Comparison of ENCODE assay signal across 9 cellular contexts in genomic region chr9:121736964-121737462, GRCh38.
DNase-seq lines count a peak whose midpoint lies in the region; ATAC-seq and TF ChIP-seq lines count a peak whose summit lies in the region.
"Had no signal": no experiment of that assay in that cellular context is flagged by ENCODE, and none has a peak within 500 bp of the region (broad histone marks: within the 10 kb centered on the region; RNA-seq: fewer than 3 reads in every experiment).

No MANE protein-coding gene starts in this region.

- H2BK12ac ChIP-seq in neuronal stem cell (ENCODE audit: low read length) = no peak overlapping the region

- no peak overlapping the region for H2BK5ac ChIP-seq in neuronal stem cell (ENCODE audit: low read length)

- peak overlapping the region; percentile 82 for H3K4me2 ChIP-seq in neuronal stem cell (ENCODE audit: insufficient read depth, low read length, poor library complexity, severe bottlenecking)

- peak overlapping the region; percentile 64 for H3K27ac ChIP-seq in C4-2B
- H3K27ac ChIP-seq in RWPE1 = peak overlapping the region; percentile 84
- H3K27ac ChIP-seq in cardiac muscle cell = no peak overlapping the region
- no peak overlapping the region for H3K27ac ChIP-seq in neuronal stem cell (replicated peaks; ENCODE audit: low read length)
- no peak overlapping the region for H3K27ac ChIP-seq in foreskin keratinocyte

- H2AK5ac ChIP-seq in neuronal stem cell (ENCODE audit: low read depth, low read length) = no peak overlapping the region

- DNase-seq in RWPE1 (ENCODE audit: low spot score) = peak; percentile 74
- DNase-seq in cardiac muscle cell (ENCODE audit: low read depth in 1 of 2, low spot score in 1 of 2) = no peak
- DNase-seq in neuronal stem cell (ENCODE audit: low spot score) = no peak
- DNase-seq in foreskin keratinocyte = no peak
- DNase-seq: NCI-H526 treated with DMSO at 0.1 percent for 48 hours had no signal

- TF ChIP-seq CTCF in C4-2B (conservative IDR thresholded peaks at IDR 0.05) (no peak), RWPE1 (conservative IDR thresholded peaks at IDR 0.05; ENCODE audit: low read depth) (no peak), cardiac muscle cell (IDR thresholded peaks at IDR 0.05; ENCODE audit: low read depth, low read length) (no peak), foreskin keratinocyte (conservative IDR thresholded peaks at IDR 0.05) (no peak)

- CTCF ChIA-PET in RWPE1 (lab: Yijun Ruan, JAX) = interaction anchor here (0.7 to 1.8 kb wide), 2 partner anchors 191 to 715 kb away, joined by 3 to 7 read pairs; no protein-coding TSS in a partner anchor

- ATAC-seq in GM18511 (IDR thresholded peaks at IDR 0.05; ENCODE audit: unreplicated experiment) = no peak
- no peak for ATAC-seq in foreskin keratinocyte
- no peak for ATAC-seq in GM18868 (IDR thresholded peaks at IDR 0.05; ENCODE audit: unreplicated experiment)
- no peak for ATAC-seq in GM19328 (IDR thresholded peaks at IDR 0.05; ENCODE audit: unreplicated experiment)

- H3K23ac ChIP-seq in neuronal stem cell (ENCODE audit: low read depth, low read length, poor library complexity) = no peak overlapping the region

- H3K36me3 ChIP-seq in cardiac muscle cell = no peaks in the 10 kb centered on the region
- peaks cover 0 to 2% of the 10 kb centered on the region in 2 donors for H3K36me3 ChIP-seq in neuronal stem cell (replicated peaks in 1 of 2; ENCODE audit: control insufficient read depth in 2 of 2, insufficient read depth in 2 of 2, low read length in 2 of 2)

- H4K91ac ChIP-seq in neuronal stem cell (ENCODE audit: low read depth, low read length, poor library complexity) = no peak overlapping the region

- peak overlapping the region; percentile 58 for H3K18ac ChIP-seq in neuronal stem cell (ENCODE audit: low read length)

- H3K4me3 ChIP-seq in cardiac muscle cell = peak overlapping the region; percentile 27
- H3K4me3 ChIP-seq in neuronal stem cell (ENCODE audit: low read length in 2 of 2) = peak overlapping the region in 1 of 2 donors; percentile 40

- no peak overlapping the region for H2BK15ac ChIP-seq in neuronal stem cell (ENCODE audit: low read length)

- H3K9ac ChIP-seq in neuronal stem cell (ENCODE audit: low read depth, low read length, poor library complexity) = peak overlapping the region; percentile 68

- no peaks in the 10 kb centered on the region for H3K27me3 ChIP-seq in cardiac muscle cell
- peaks cover 0 to 6% (median 2%) of the 10 kb centered on the region in 3 experiments for H3K27me3 ChIP-seq in neuronal stem cell (ENCODE audit: control insufficient read depth in 3 of 3, insufficient read depth in 3 of 3, low read depth in 1 of 3, low read length in 3 of 3)
- H3K27me3 ChIP-seq in foreskin keratinocyte = no peaks in the 10 kb centered on the region

- H3K4me1 ChIP-seq in cardiac muscle cell (ENCODE audit: low read depth) (peaks cover 33% of the 10 kb centered on the region), neuronal stem cell (ENCODE audit: control insufficient read depth in 2 of 2, insufficient read depth in 1 of 2, low read depth in 1 of 2, low read length in 2 of 2) (peaks cover 15 to 32% of the 10 kb centered on the region in 2 donors), foreskin keratinocyte (peaks cover 24% of the 10 kb centered on the region)

- peaks cover 26% of the 10 kb centered on the region for H3K79me1 ChIP-seq in neuronal stem cell (ENCODE audit: low read depth, low read length)

- H3K9me3 ChIP-seq in cardiac muscle cell (ENCODE audit: low read depth) (no peaks in the 10 kb centered on the region), neuronal stem cell (replicated peaks in 1 of 2; ENCODE audit: control insufficient read depth in 2 of 2, insufficient read depth in 1 of 2, low read depth in 1 of 2, low read length in 2 of 2) (no peaks in the 10 kb centered on the region)

- no CpG with 5 or more reads among the region's 13 CpGs for WGBS in neuronal stem cell (ENCODE audit: extremely low coverage in 2 of 2, insufficient read length in 2 of 2, insufficient replicate concordance in 1 of 2), 2 donors

- POLR2A ChIA-PET in RWPE1 (lab: Yijun Ruan, JAX; ENCODE audit: low non-redundant PET) = no interaction called here

- no peak overlapping the region for H3K14ac ChIP-seq in neuronal stem cell (ENCODE audit: low read length)

- H2BK120ac ChIP-seq in neuronal stem cell (ENCODE audit: low read depth, low read length) = no peak overlapping the region

- H2AFZ ChIP-seq in neuronal stem cell (ENCODE audit: low read length) = peak overlapping the region; percentile 50

- no peak overlapping the region for H3K4ac ChIP-seq in neuronal stem cell (ENCODE audit: low read length)

- no peak overlapping the region for H4K8ac ChIP-seq in neuronal stem cell (ENCODE audit: low read depth, low read length)

Comparison
In these comparisons a context has a peak if more than half of its experiments do, and no peak if none do; other contexts are left out.
1. H3K27ac ChIP-seq: peak in C4-2B (single experiment) and RWPE1 (single experiment); none in cardiac muscle cell (single experiment), neuronal stem cell (single experiment) and foreskin keratinocyte (single experiment).